Comparison of ENCODE assay signal across 13 cellular contexts in genomic region chr16:280552-280951, GRCh38. TPM values are rescaled to one million over a fixed set of nuclear protein-coding genes. Genes with fewer than 3 reads are reported as not detected.
DNase-seq lines count a peak whose midpoint lies in the region; ATAC-seq and TF ChIP-seq lines count a peak whose summit lies in the region.
"Had no signal": no experiment of that assay in that cellular context is flagged by ENCODE, and none has a peak within 500 bp of the region (broad histone marks: within the 10 kb centered on the region; RNA-seq: fewer than 3 reads in every experiment).

Gene ARHGDIG, plus strand, starts transcription at chr16:280591. Its CDS starts 90 bp downstream, at chr16:280681.

- DNase-seq in DMS 273 (lab: John Stamatoyannopoulos, UW; ENCODE audit: unreplicated experiment) (peak; percentile 67), DMS 273 treated with DMSO at 0.1 percent for 48 hours (lab: John Stamatoyannopoulos, UW) (no peak), T-cell (no peak), right cardiac atrium (no peak), gastrocnemius medialis (no peak), NOMO-1 treated with dmso at 0.1 percent for 144 hours (lab: John Stamatoyannopoulos, UW; ENCODE audit: unreplicated experiment) (no peak), KBM-7 (no peak)
- DNase-seq: 8988T; activated CD8-positive, alpha-beta memory T cell treated with anti-CD3 and anti-CD28 coated beads, Interleukin-2, amount 10 ng/mL, durations not matched to agents 7 days and 5 days; SIG-M5 had no signal

- no peak within 1 kb of the TSS for H3K27ac Mint-ChIP-seq in T-cell
- H3K27ac Mint-ChIP-seq: activated CD8-positive, alpha-beta memory T cell treated with anti-CD3 and anti-CD28 coated beads, Interleukin-2, amount 10 ng/mL, durations not matched to agents 7 days and 5 days had no signal

- no peak within 1 kb of the TSS for H3K27ac ChIP-seq in right cardiac atrium (ENCODE audit: low read length)
- H3K27ac ChIP-seq in gastrocnemius medialis = no peak within 1 kb of the TSS

- POLR2A ChIA-PET in T-cell (lab: Charles Lee) = no interaction called here

- CTCF ChIA-PET in T-cell (lab: Charles Lee) = no interaction called here

- TF ChIP-seq POLR2A in gastrocnemius medialis (IDR thresholded peaks at IDR 0.05) = no peak

- H3K4me3 ChIP-seq in right cardiac atrium (ENCODE audit: low read length) = peak within 1 kb of the TSS; percentile 57
- H3K4me3 ChIP-seq in gastrocnemius medialis = peak within 1 kb of the TSS; percentile 25 to 44 (median 28)
- H3K4me3 ChIP-seq: mucosa of descending colon had no signal

- H3K4me1 ChIP-seq in right cardiac atrium (ENCODE audit: control insufficient read depth, insufficient read depth, low read length) = peaks cover 3% of the 10 kb centered on the region
- H3K4me1 ChIP-seq in gastrocnemius medialis = peaks cover 6 to 11% of the 10 kb centered on the region in 2 donors

- H3K27me3 Mint-ChIP-seq in T-cell = peaks cover 16 to 23% of the 10 kb centered on the region in 2 donors

- in situ Hi-C loops in gastrocnemius medialis (cut with MboI; ENCODE audit: low sequenced_read_pairs in 4 of 4) (no loop called here), KBM-7 (cut with MboI; ENCODE audit: low pct_unique_long_range_greater_than_20kb, low sequenced_read_pairs) (no loop called here)

- no peaks in the 10 kb centered on the region for H3K36me3 ChIP-seq in gastrocnemius medialis

- TF ChIP-seq CTCF in gastrocnemius medialis (IDR thresholded peaks at IDR 0.05 in 4 of 5, conservative IDR thresholded peaks at IDR 0.05 in 1 of 5) = no peak

- H3K27me3 ChIP-seq in right cardiac atrium (ENCODE audit: control insufficient read depth, insufficient read depth) (no peaks in the 10 kb centered on the region), gastrocnemius medialis (peaks cover 0 to 18% (median 12%) of the 10 kb centered on the region in 3 donors)

- WGBS in right cardiac atrium = under 1% methylated on average over 53 of the region's 54 CpGs

- H3K9me3 ChIP-seq in right cardiac atrium (ENCODE audit: control insufficient read depth, low read length) = no peaks in the 10 kb centered on the region
- H3K9me3 ChIP-seq in gastrocnemius medialis = no peaks in the 10 kb centered on the region
- H3K9me3 ChIP-seq: mucosa of descending colon had no signal

- H3K36me3 Mint-ChIP-seq in T-cell = no peaks in the 10 kb centered on the region
- H3K36me3 Mint-ChIP-seq: activated CD8-positive, alpha-beta memory T cell treated with anti-CD3 and anti-CD28 coated beads, Interleukin-2, amount 10 ng/mL, durations not matched to agents 7 days and 5 days had no signal

- no peaks in the 10 kb centered on the region for H3K9me3 Mint-ChIP-seq in T-cell

- H3K4me3 Mint-ChIP-seq in T-cell = peak within 1 kb of the TSS in 2 of 3 donors; percentile 39 to 55
- H3K4me3 Mint-ChIP-seq: activated CD8-positive, alpha-beta memory T cell treated with anti-CD3 and anti-CD28 coated beads, Interleukin-2, amount 10 ng/mL, durations not matched to agents 7 days and 5 days had no signal

- ATAC-seq in T-cell (replicated peaks in 1 of 4) (peak in 2 of 4 experiments; percentile 27 to 33), right cardiac atrium (no peak), gastrocnemius medialis (peak in 1 of 2 donors; percentile 28), HG02763 (IDR thresholded peaks at IDR 0.05; ENCODE audit: unreplicated experiment) (no peak)
- ATAC-seq: activated CD8-positive, alpha-beta memory T cell treated with anti-CD3 and anti-CD28 coated beads, Interleukin-2, amount 10 ng/mL, durations not matched to agents 7 days and 5 days; HCT116; mucosa of descending colon had no signal

- intact Hi-C loops in right cardiac atrium (cut with DNase I) (no loop called here), gastrocnemius medialis (cut with DNase I; ENCODE audit: low total_unique reads) (no loop called here)

- peaks cover 8 to 16% (median 10%) of the 10 kb centered on the region in 3 donors for H3K4me1 Mint-ChIP-seq in T-cell

RNA-seq across cellular contexts. Expression of gene ARHGDIG, which starts in this region (rescaled TPM):
- total RNA-seq in T-cell = 1 to 10 TPM in 1 of 5 donors, under 1 TPM in 2, not detected in 2; 0.40 to 1.6 (median 0.59) TPM
- total RNA-seq in right cardiac atrium = 10 to 100 TPM in 1 of 4 donors, 1 to 10 TPM in 3; 3.5 to 11.3 (median 4.9) TPM
- polyA plus RNA-seq in right cardiac atrium = 7.7 TPM
- 1 to 10 TPM in 3 of 4 donors, not detected in 1; 1.4 to 3.5 (median 1.8) TPM for total RNA-seq in gastrocnemius medialis
- total RNA-seq: activated CD8-positive, alpha-beta memory T cell treated with anti-CD3 and anti-CD28 coated beads, Interleukin-2, amount 10 ng/mL, durations not matched to agents 7 days and 5 days had no signal
